In the genomic region with DNA sequence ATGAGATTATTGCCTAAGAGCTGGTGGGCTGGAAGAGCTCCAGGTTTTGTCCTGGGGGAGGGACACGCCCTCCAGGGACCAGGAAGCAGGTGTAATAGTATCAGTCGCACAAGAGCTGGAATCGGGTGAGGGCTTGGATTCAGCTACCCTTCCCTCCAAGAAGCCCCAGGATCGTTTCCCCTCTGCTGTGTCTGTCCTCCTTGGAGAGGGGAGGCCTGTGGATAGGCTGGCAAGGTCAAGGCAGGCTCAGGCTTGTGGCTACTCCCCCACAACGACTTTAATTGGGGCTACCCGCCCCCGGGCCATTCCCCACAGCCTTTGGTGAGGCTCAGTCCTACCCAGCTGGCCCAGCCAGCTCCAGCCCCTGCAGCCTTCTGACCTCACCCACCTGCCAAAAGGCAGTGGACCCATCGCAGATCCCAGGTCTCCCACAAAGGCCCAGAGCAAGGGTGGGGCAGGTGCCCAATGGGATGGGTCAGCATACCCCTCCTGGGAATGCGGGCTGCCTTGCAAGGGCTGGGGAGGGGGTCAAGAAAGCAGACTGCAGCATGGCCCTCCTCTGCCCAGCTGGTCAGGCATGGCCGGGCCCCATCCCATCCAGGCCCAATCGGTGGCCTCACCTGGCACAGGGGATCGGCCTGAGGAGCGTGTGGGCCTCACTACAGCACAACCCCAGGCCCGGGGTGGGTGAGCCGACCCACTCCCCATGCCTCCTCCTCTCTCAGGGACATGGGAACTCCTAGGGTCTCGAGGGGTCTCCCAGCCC, we compare ENCODE assay signal across 1 cellular context.
TF ChIP-seq lines count a peak whose summit lies in the region.

No MANE protein-coding gene starts in this region.

TF ChIP-seq in GM12878, 131 proteins besides CTCF, POLR2A, EP300 and RAD21:
- TF ChIP-seq IRF4 (IDR thresholded peaks at IDR 0.05; ENCODE audit: low read depth, low read length) (no peak), MTA2 (IDR thresholded peaks at IDR 0.05; ENCODE audit: low read depth) (no peak), SMAD1 (IDR thresholded peaks at IDR 0.05; ENCODE audit: low read depth, partially characterized antibody) (no peak), SUZ12 (IDR thresholded peaks at IDR 0.05; ENCODE audit: unreplicated experiment) (no peak), HCFC1 (IDR thresholded peaks at IDR 0.05; ENCODE audit: low read length) (no peak), PAX8 (IDR thresholded peaks at IDR 0.05) (no peak)
- TF ChIP-seq, protein P1, sequence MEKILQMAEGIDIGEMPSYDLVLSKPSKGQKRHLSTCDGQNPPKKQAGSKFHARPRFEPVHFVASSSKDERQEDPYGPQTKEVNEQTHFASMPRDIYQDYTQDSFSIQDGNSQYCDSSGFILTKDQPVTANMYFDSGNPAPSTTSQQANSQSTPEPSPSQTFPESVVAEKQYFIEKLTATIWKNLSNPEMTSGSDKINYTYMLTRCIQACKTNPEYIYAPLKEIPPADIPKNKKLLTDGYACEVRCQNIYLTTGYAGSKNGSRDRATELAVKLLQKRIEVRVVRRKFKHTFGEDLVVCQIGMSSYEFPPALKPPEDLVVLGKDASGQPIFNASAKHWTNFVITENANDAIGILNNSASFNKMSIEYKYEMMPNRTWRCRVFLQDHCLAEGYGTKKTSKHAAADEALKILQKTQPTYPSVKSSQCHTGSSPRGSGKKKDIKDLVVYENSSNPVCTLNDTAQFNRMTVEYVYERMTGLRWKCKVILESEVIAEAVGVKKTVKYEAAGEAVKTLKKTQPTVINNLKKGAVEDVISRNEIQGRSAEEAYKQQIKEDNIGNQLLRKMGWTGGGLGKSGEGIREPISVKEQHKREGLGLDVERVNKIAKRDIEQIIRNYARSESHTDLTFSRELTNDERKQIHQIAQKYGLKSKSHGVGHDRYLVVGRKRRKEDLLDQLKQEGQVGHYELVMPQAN (conservative IDR thresholded peaks at IDR 0.05) = no peak
- TF ChIP-seq, protein P2, sequence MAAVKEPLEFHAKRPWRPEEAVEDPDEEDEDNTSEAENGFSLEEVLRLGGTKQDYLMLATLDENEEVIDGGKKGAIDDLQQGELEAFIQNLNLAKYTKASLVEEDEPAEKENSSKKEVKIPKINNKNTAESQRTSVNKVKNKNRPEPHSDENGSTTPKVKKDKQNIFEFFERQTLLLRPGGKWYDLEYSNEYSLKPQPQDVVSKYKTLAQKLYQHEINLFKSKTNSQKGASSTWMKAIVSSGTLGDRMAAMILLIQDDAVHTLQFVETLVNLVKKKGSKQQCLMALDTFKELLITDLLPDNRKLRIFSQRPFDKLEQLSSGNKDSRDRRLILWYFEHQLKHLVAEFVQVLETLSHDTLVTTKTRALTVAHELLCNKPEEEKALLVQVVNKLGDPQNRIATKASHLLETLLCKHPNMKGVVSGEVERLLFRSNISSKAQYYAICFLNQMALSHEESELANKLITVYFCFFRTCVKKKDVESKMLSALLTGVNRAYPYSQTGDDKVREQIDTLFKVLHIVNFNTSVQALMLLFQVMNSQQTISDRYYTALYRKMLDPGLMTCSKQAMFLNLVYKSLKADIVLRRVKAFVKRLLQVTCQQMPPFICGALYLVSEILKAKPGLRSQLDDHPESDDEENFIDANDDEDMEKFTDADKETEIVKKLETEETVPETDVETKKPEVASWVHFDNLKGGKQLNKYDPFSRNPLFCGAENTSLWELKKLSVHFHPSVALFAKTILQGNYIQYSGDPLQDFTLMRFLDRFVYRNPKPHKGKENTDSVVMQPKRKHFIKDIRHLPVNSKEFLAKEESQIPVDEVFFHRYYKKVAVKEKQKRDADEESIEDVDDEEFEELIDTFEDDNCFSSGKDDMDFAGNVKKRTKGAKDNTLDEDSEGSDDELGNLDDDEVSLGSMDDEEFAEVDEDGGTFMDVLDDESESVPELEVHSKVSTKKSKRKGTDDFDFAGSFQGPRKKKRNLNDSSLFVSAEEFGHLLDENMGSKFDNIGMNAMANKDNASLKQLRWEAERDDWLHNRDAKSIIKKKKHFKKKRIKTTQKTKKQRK (IDR thresholded peaks at IDR 0.05; ENCODE audit: low read depth, low read length) = no peak
- TF ChIP-seq, protein P3, sequence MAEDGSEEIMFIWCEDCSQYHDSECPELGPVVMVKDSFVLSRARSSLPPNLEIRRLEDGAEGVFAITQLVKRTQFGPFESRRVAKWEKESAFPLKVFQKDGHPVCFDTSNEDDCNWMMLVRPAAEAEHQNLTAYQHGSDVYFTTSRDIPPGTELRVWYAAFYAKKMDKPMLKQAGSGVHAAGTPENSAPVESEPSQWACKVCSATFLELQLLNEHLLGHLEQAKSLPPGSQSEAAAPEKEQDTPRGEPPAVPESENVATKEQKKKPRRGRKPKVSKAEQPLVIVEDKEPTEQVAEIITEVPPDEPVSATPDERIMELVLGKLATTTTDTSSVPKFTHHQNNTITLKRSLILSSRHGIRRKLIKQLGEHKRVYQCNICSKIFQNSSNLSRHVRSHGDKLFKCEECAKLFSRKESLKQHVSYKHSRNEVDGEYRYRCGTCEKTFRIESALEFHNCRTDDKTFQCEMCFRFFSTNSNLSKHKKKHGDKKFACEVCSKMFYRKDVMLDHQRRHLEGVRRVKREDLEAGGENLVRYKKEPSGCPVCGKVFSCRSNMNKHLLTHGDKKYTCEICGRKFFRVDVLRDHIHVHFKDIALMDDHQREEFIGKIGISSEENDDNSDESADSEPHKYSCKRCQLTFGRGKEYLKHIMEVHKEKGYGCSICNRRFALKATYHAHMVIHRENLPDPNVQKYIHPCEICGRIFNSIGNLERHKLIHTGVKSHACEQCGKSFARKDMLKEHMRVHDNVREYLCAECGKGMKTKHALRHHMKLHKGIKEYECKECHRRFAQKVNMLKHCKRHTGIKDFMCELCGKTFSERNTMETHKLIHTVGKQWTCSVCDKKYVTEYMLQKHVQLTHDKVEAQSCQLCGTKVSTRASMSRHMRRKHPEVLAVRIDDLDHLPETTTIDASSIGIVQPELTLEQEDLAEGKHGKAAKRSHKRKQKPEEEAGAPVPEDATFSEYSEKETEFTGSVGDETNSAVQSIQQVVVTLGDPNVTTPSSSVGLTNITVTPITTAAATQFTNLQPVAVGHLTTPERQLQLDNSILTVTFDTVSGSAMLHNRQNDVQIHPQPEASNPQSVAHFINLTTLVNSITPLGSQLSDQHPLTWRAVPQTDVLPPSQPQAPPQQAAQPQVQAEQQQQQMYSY (CRISPR knock-in tag; IDR thresholded peaks at IDR 0.05) = no peak
TF ChIP-seq in GM12878: peak in this region for 0.
